Comparison of ENCODE assay signal across 17 cellular contexts in genomic region chr11:68414457-68415221, GRCh38. TPM values are rescaled to one million over a fixed set of nuclear protein-coding genes. Genes with fewer than 3 reads are reported as not detected.
DNase-seq lines count a peak whose midpoint lies in the region; ATAC-seq and TF ChIP-seq lines count a peak whose summit lies in the region.
"Had no signal": no experiment of that assay in that cellular context is flagged by ENCODE, and none has a peak within 500 bp of the region (broad histone marks: within the 10 kb centered on the region; RNA-seq: fewer than 3 reads in every experiment).

No MANE protein-coding gene starts in this region.

- H3K4me3 ChIP-seq in GM12865 (ENCODE audit: low read depth, low read length): no peak overlapping the region
- H3K4me3 ChIP-seq: HAP-1, PC-9 had no signal

- peak; percentile 21 for DNase-seq in GM12865 (ENCODE audit: low read depth)
- peak; percentile 64 for DNase-seq in NCI-H2029 treated with DMSO at 0.1 percent for 48 hours (lab: John Stamatoyannopoulos, UW)
- DNase-seq in dermis microvascular lymphatic vessel endothelial cell (ENCODE audit: low read depth in 2 of 2): peak; percentile 94 to 95
- no peak for DNase-seq in progenitor cell of endocrine pancreas (ENCODE audit: low spot score, unreplicated experiment)
- DNase-seq in NAMALWA (ENCODE audit: low spot score): no peak
- DNase-seq in activated naive CD4-positive, alpha-beta T cell treated with Interleukin-2 at 50 U/mL for 16 hours: no peak
- DNase-seq: Calu3; CD4-positive, alpha-beta memory T cell; DMS53; NCI-H187 treated with DMSO at 0.1 percent for 48 hours; NCI-H2171; NCI-H446 treated with DMSO at 0.1 percent for 48 hours; NCI-H748 treated with DMSO at 0.1 percent for 48 hours; PC-9; SK-N-SH had no signal

- ATAC-seq in HG03097 (IDR thresholded peaks at IDR 0.05; ENCODE audit: low FRiP score, unreplicated experiment): no peak

- H3K4me1 Mint-ChIP-seq in progenitor cell of endocrine pancreas (ENCODE audit: low read depth): no peaks in the 10 kb centered on the region

- peak overlapping the region; percentile 41 for H3K27ac Mint-ChIP-seq in progenitor cell of endocrine pancreas

- H3K4me3 Mint-ChIP-seq in progenitor cell of endocrine pancreas (ENCODE audit: low read depth): no peak overlapping the region
- H3K4me3 Mint-ChIP-seq: CD4-positive, alpha-beta memory T cell had no signal

- peaks cover 18% of the 10 kb centered on the region for H3K36me3 Mint-ChIP-seq in progenitor cell of endocrine pancreas (ENCODE audit: insufficient read depth)
- H3K36me3 Mint-ChIP-seq: CD4-positive, alpha-beta memory T cell had no signal

- no peaks in the 10 kb centered on the region for H3K9me3 Mint-ChIP-seq in progenitor cell of endocrine pancreas (ENCODE audit: low read depth)
- H3K9me3 Mint-ChIP-seq: CD4-positive, alpha-beta memory T cell had no signal

- H3K27me3 Mint-ChIP-seq in progenitor cell of endocrine pancreas: no peaks in the 10 kb centered on the region
- H3K27me3 Mint-ChIP-seq: CD4-positive, alpha-beta memory T cell had no signal

- no peak for TF ChIP-seq CTCF in GM12865 (IDR thresholded peaks at IDR 0.05; ENCODE audit: insufficient read depth, low read depth, low read length, missing control alignments)
- no peak for TF ChIP-seq CTCF in progenitor cell of endocrine pancreas (IDR thresholded peaks at IDR 0.05; ENCODE audit: unreplicated experiment)

RNA-seq across cellular contexts. Expression of gene PPP6R3, which starts 45.9 kb away (rescaled TPM):
- total RNA-seq in dermis microvascular lymphatic vessel endothelial cell (115 and 118 TPM in 2 replicates), progenitor cell of endocrine pancreas (123 and 124 TPM in 2 replicates)

Comparison
In these comparisons a context has a peak if more than half of its experiments do, and no peak if none do; other contexts are left out.
1. DNase-seq: peak in GM12865 (single experiment), NCI-H2029 treated with DMSO at 0.1 percent for 48 hours (single experiment) and dermis microvascular lymphatic vessel endothelial cell (2 of 2); none in progenitor cell of endocrine pancreas (single experiment), NAMALWA (single experiment) and activated naive CD4-positive, alpha-beta T cell treated with Interleukin-2 at 50 U/mL for 16 hours (single experiment).